In the genomic region with DNA sequence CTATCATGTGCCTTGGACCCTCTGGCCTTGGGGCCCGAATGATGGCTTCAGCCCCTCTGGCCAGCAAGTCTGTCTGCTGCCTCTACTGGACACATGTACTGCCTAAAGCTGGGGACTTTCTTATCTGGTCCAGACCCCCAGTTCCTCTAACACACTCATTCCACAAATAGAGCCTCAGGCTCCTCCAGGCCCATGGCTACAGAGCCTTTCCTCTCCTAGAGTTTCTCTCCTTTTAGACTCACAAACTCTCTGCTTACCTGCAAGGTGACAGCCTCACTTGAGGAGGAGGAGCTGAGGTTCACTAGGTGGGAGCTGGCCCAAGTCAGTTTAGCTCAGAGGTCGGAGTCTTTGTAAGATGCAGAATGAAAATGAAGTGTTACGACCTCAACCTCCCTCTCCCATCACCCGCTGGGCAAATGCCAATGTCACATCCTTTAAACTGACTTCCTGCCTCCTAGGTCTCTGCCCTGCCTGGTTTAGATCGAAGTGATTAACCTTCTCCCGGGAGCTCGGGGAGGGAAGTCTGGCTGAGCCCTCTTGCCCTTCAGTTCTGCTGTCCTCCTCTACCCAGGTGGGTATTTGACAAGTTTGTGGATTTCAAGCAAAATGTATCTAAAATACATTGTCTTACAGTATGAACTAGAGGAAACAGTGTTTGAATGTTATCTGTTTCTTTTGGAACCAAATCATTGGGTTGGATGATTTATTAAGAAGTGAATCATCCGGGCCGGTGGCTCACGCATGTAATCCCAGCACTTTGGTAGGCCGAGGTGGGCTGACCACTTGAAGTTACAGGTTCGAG, we compare ENCODE assay signal across 14 cellular contexts.
DNase-seq lines count a peak whose midpoint lies in the region; ATAC-seq, FAIRE-seq and TF ChIP-seq lines count a peak whose summit lies in the region.
"Had no signal": no experiment of that assay in that cellular context is flagged by ENCODE, and none has a peak within 500 bp of the region (broad histone marks: within the 10 kb centered on the region; RNA-seq: fewer than 3 reads in every experiment).

No MANE protein-coding gene starts in this region.

- H4K20me1 ChIP-seq in PC-3 (ENCODE audit: low read length), result no peaks in the 10 kb centered on the region

- H3K4me2 ChIP-seq in PC-3 (ENCODE audit: low read length), result peak overlapping the region; percentile 22

- H3K36me3 Mint-ChIP-seq in Calu3 (ENCODE audit: insufficient read depth, unreplicated experiment) (peaks cover 5% of the 10 kb centered on the region), progenitor cell of endocrine pancreas (ENCODE audit: insufficient read depth) (no peaks in the 10 kb centered on the region)
- H3K36me3 Mint-ChIP-seq: CD8-positive, alpha-beta T cell; stimulated activated effector memory CD8-positive, alpha-beta T cell treated with anti-CD3 and anti-CD28 coated beads, Interleukin-12 subunit alpha, Interleukin-12 subunit beta, amount 100 ng/mL, for 72 hours had no signal

- peak; percentile 54 for DNase-seq in Calu3
- peak; percentile 64 for DNase-seq in PC-3
- no peak for DNase-seq in epithelial cell of proximal tubule (ENCODE audit: low read depth)
- no peak for DNase-seq in progenitor cell of endocrine pancreas (ENCODE audit: low spot score, unreplicated experiment)
- DNase-seq in NCI-H446 treated with DMSO at 0.1 percent for 48 hours (lab: John Stamatoyannopoulos, UW), result no peak
- no peak for DNase-seq in NCI-H1417 (lab: John Stamatoyannopoulos, UW)
- DNase-seq in GM12891 (ENCODE audit: insufficient read length, low spot score), result no peak
- DNase-seq: activated CD4-positive, alpha-beta T cell treated with anti-CD3 and anti-CD28 coated beads, Interleukin-2, amount 10 ng/mL, durations not matched to agents 24 days and 14 days; CD8-positive, alpha-beta T cell; NCI-H82 had no signal

- H3K4me3 Mint-ChIP-seq in Calu3 (ENCODE audit: low read depth, unreplicated experiment), result no peak overlapping the region
- H3K4me3 Mint-ChIP-seq in progenitor cell of endocrine pancreas (ENCODE audit: low read depth), result no peak overlapping the region
- H3K4me3 Mint-ChIP-seq: activated CD4-positive, alpha-beta T cell treated with anti-CD3 and anti-CD28 coated beads, Interleukin-2, amount 10 ng/mL, durations not matched to agents 24 days and 14 days; CD8-positive, alpha-beta T cell; stimulated activated effector memory CD8-positive, alpha-beta T cell treated with anti-CD3 and anti-CD28 coated beads, Interleukin-12 subunit alpha, Interleukin-12 subunit beta, amount 100 ng/mL, for 72 hours had no signal

- H3K4me1 ChIP-seq in PC-3 (ENCODE audit: insufficient read depth, low read length), result peaks cover 42% of the 10 kb centered on the region
- H3K4me1 ChIP-seq: breast epithelium had no signal

- H3K36me3 ChIP-seq in PC-3 (ENCODE audit: low read depth, low read length), result no peaks in the 10 kb centered on the region
- H3K36me3 ChIP-seq: breast epithelium, esophagus muscularis mucosa had no signal

- peaks cover 25% of the 10 kb centered on the region for H3K4me1 Mint-ChIP-seq in Calu3 (ENCODE audit: low read depth, unreplicated experiment)
- peaks cover 5% of the 10 kb centered on the region for H3K4me1 Mint-ChIP-seq in progenitor cell of endocrine pancreas (ENCODE audit: low read depth)
- H3K4me1 Mint-ChIP-seq: activated CD4-positive, alpha-beta T cell treated with anti-CD3 and anti-CD28 coated beads, Interleukin-2, amount 10 ng/mL, durations not matched to agents 24 days and 14 days; stimulated activated effector memory CD8-positive, alpha-beta T cell treated with anti-CD3 and anti-CD28 coated beads, Interleukin-12 subunit alpha, Interleukin-12 subunit beta, amount 100 ng/mL, for 72 hours had no signal

- H3K27ac Mint-ChIP-seq in Calu3 (ENCODE audit: unreplicated experiment) (peak overlapping the region; percentile 0), progenitor cell of endocrine pancreas (peak overlapping the region; percentile 73)
- H3K27ac Mint-ChIP-seq: activated CD4-positive, alpha-beta T cell treated with anti-CD3 and anti-CD28 coated beads, Interleukin-2, amount 10 ng/mL, durations not matched to agents 24 days and 14 days; CD8-positive, alpha-beta T cell; stimulated activated effector memory CD8-positive, alpha-beta T cell treated with anti-CD3 and anti-CD28 coated beads, Interleukin-12 subunit alpha, Interleukin-12 subunit beta, amount 100 ng/mL, for 72 hours had no signal

- H3F3A ChIP-seq in PC-3 (ENCODE audit: low read length, unreplicated experiment), result peaks cover 3% of the 10 kb centered on the region

- BruUV-seq in Calu3 (replicated peaks; lab: Mats Ljungman, UMichigan), result no TSS peak
- BruUV-seq in PC-3 (replicated peaks; lab: Mats Ljungman, UMichigan), result no TSS peak

- CTCF ChIA-PET in Calu3 (lab: Charles Lee) (interaction anchor here (0.9 to 1.6 kb wide), 3 partner anchors 11 to 72 kb away, joined by 5 to 8 read pairs (median 5); partner anchors contain the start of gene TNS3), PC-3 (lab: Charles Lee) (no interaction called here)

- H3K4me3 ChIP-seq in PC-3 (ENCODE audit: low read length), result no peak overlapping the region
- H3K4me3 ChIP-seq in epithelial cell of proximal tubule (ENCODE audit: low read depth, low read length), result no peak overlapping the region
- H3K4me3 ChIP-seq: breast epithelium, esophagus muscularis mucosa had no signal

- TF ChIP-seq POLR2A in GM18505 (IDR thresholded peaks at IDR 0.05; ENCODE audit: borderline replicate concordance, extremely low read depth, insufficient read depth, insufficient read length) (no peak), GM12891 (IDR thresholded peaks at IDR 0.05; ENCODE audit: low read depth, low read length) (no peak)

- ATAC-seq in PC-3 (peak; percentile 34), GM18505 (IDR thresholded peaks at IDR 0.05; ENCODE audit: unreplicated experiment) (no peak)
- ATAC-seq: CD8-positive, alpha-beta T cell; stimulated activated effector memory CD8-positive, alpha-beta T cell treated with anti-CD3 and anti-CD28 coated beads, Interleukin-12 subunit alpha, Interleukin-12 subunit beta, amount 100 ng/mL, for 72 hours had no signal

- no peak for FAIRE-seq in GM12891 (lab: Jason Lieb, UNC)

- TF ChIP-seq CTCF in Calu3 (IDR thresholded peaks at IDR 0.05; ENCODE audit: unreplicated experiment) (no peak), PC-3 (conservative IDR thresholded peaks at IDR 0.05; ENCODE audit: low read depth, low read length) (no peak), epithelial cell of proximal tubule (conservative IDR thresholded peaks at IDR 0.05; ENCODE audit: low read depth, low read length) (peak; percentile 3), progenitor cell of endocrine pancreas (IDR thresholded peaks at IDR 0.05; ENCODE audit: unreplicated experiment) (no peak)

- H3K9me3 ChIP-seq in PC-3 (ENCODE audit: low read length), result no peaks in the 10 kb centered on the region
- H3K9me3 ChIP-seq: breast epithelium, esophagus muscularis mucosa had no signal

- no peaks in the 10 kb centered on the region for H3K79me2 ChIP-seq in PC-3 (ENCODE audit: low read length)

- H3K9me3 Mint-ChIP-seq in Calu3 (ENCODE audit: low read depth, unreplicated experiment) (no peaks in the 10 kb centered on the region), progenitor cell of endocrine pancreas (ENCODE audit: low read depth) (no peaks in the 10 kb centered on the region)
- H3K9me3 Mint-ChIP-seq: activated CD4-positive, alpha-beta T cell treated with anti-CD3 and anti-CD28 coated beads, Interleukin-2, amount 10 ng/mL, durations not matched to agents 24 days and 14 days; CD8-positive, alpha-beta T cell; stimulated activated effector memory CD8-positive, alpha-beta T cell treated with anti-CD3 and anti-CD28 coated beads, Interleukin-12 subunit alpha, Interleukin-12 subunit beta, amount 100 ng/mL, for 72 hours had no signal

- H3K27me3 ChIP-seq in PC-3 (ENCODE audit: low read length), result no peaks in the 10 kb centered on the region
- H3K27me3 ChIP-seq: breast epithelium, esophagus muscularis mucosa had no signal

- no peaks in the 10 kb centered on the region for H3K9me2 ChIP-seq in PC-3 (replicated peaks; ENCODE audit: low read length)

- POLR2A ChIA-PET in PC-3 (lab: Charles Lee; ENCODE audit: unreplicated experiment), result no interaction called here

- H2AFZ ChIP-seq in PC-3 (ENCODE audit: low read length), result peak overlapping the region; percentile 70

- H3K9ac ChIP-seq in PC-3 (ENCODE audit: low read length), result peak overlapping the region; percentile 39

- intact Hi-C loops in Calu3 (cut with micrococcal nuclease; ENCODE audit: unreplicated experiment), result loop anchor here (5.0 kb wide), 1 partner anchor 74 kb away; no protein-coding TSS in a partner anchor
- intact Hi-C loops in PC-3 (cut with micrococcal nuclease), result no loop called here

- H3K27me3 Mint-ChIP-seq in Calu3 (ENCODE audit: unreplicated experiment), result no peaks in the 10 kb centered on the region
- H3K27me3 Mint-ChIP-seq in progenitor cell of endocrine pancreas, result no peaks in the 10 kb centered on the region
- H3K27me3 Mint-ChIP-seq: activated CD4-positive, alpha-beta T cell treated with anti-CD3 and anti-CD28 coated beads, Interleukin-2, amount 10 ng/mL, durations not matched to agents 24 days and 14 days had no signal

- peak overlapping the region; percentile 99 for H3K27ac ChIP-seq in PC-3 (ENCODE audit: low read length)
- H3K27ac ChIP-seq: breast epithelium, esophagus muscularis mucosa had no signal

TF ChIP-seq in GM12891, 5 proteins besides CTCF, POLR2A, EP300 and RAD21:
- TF ChIP-seq SPI1 (IDR thresholded peaks at IDR 0.05; ENCODE audit: low read depth, low read length) (no peak), POU2F2 (IDR thresholded peaks at IDR 0.05; ENCODE audit: low read depth, low read length) (no peak), POLR2AphosphoS5 (IDR thresholded peaks at IDR 0.05; ENCODE audit: low read depth, low read length) (no peak), TAF1 (IDR thresholded peaks at IDR 0.05; ENCODE audit: low read depth, low read length) (no peak), PAX5 (IDR thresholded peaks at IDR 0.05; ENCODE audit: insufficient read depth, low read length, severe bottlenecking) (no peak)

Comparison
In these comparisons a context has a peak if more than half of its experiments do, and no peak if none do; other contexts are left out.
1. DNase-seq: peak in Calu3 (single experiment) and PC-3 (single experiment); none in epithelial cell of proximal tubule (single experiment), progenitor cell of endocrine pancreas (single experiment), NCI-H446 treated with DMSO at 0.1 percent for 48 hours (single experiment), NCI-H1417 (0 of 3) and GM12891 (single experiment).